Comparison of ENCODE assay signal across 13 cellular contexts in genomic region chr5:151461312-151461711, GRCh38. TPM values are rescaled to one million over a fixed set of nuclear protein-coding genes. Genes with fewer than 3 reads are reported as not detected.
DNase-seq lines count a peak whose midpoint lies in the region; ATAC-seq lines count a peak whose summit lies in the region.
"Had no signal": no experiment of that assay in that cellular context is flagged by ENCODE, and none has a peak within 500 bp of the region (broad histone marks: within the 10 kb centered on the region; RNA-seq: fewer than 3 reads in every experiment).

No MANE protein-coding gene starts in this region.

- ATAC-seq in GM18499 (IDR thresholded peaks at IDR 0.05; ENCODE audit: insufficient read depth, unreplicated experiment) (peak; percentile 86), GM19438 (IDR thresholded peaks at IDR 0.05; ENCODE audit: low read depth, unreplicated experiment) (peak; percentile 91), HG02798 (IDR thresholded peaks at IDR 0.05; ENCODE audit: poor library complexity, unreplicated experiment) (peak; percentile 96), HG03460 (IDR thresholded peaks at IDR 0.05; ENCODE audit: unreplicated experiment) (peak; percentile 83)
- ATAC-seq: left lobe of liver had no signal

- no peak for DNase-seq in NK-92 treated with Interleukin-12 subunit alpha and Interleukin-12 subunit beta, amount 100 ng/mL, for 24 hours (lab: John Stamatoyannopoulos, UW)
- DNase-seq in COR-L47 (lab: John Stamatoyannopoulos, UW) = no peak
- DNase-seq in HK-2 (ENCODE audit: unreplicated experiment) = no peak
- DNase-seq in cerebellum (ENCODE audit: low spot score) = no peak
- DNase-seq: activated CD4-positive, alpha-beta T cell treated with anti-CD3 and anti-CD28 coated beads, Interleukin-2, amount 10 ng/mL, durations not matched to agents 24 days and 14 days; activated naive CD4-positive, alpha-beta T cell treated with anti-CD3 and anti-CD28 coated beads, Interleukin-2, amount 50 U/mL, for 16 hours; foreskin fibroblast; NCI-H69 had no signal

RNA-seq across cellular contexts. Expression of gene SLC36A1, which starts 13.9 kb away (rescaled TPM):
- 14.1 TPM for total RNA-seq in cerebellum
